1 cellular context compared by ENCODE assay signal in the genomic region with DNA sequence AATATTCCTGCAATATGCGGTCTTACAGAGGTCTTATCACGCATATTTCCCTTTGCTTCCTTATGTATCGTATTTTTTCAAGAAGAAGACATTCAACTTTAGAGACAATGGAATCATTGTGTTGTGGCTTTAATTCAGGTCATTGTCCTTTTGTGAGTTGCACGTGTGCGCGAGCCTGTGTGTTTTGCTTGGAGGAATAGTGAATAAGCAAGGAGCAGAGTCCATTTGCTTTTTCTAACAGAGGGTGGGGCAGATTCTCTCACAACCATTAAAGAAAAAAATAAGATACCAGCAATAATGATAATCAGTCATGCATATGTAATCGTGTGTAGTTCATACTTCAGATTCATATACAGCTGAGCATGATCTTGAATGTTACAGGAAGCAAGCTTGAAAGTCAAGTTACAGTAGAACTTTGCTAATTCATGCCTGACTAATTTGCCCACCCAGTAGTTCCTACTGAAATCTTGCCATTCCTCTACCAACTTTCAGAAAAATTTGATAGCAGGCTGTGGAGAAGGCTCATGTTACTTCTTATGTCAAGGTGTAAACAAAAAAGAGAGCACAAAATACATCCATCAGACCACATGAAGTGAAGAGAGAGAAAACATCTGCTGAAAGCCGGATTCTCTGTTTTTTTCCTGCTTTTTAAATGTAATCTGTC.
TF ChIP-seq lines count a peak whose summit lies in the region.

No MANE protein-coding gene starts in this region.

TF ChIP-seq in IMR-90, 13 proteins besides CTCF, POLR2A, EP300 and RAD21:
- TF ChIP-seq RFX5 (IDR thresholded peaks at IDR 0.05; ENCODE audit: low read depth, low read length): no peak
- no peak for TF ChIP-seq MAZ (IDR thresholded peaks at IDR 0.05; ENCODE audit: borderline replicate concordance, low read depth, low read length)
- TF ChIP-seq, protein P1, sequence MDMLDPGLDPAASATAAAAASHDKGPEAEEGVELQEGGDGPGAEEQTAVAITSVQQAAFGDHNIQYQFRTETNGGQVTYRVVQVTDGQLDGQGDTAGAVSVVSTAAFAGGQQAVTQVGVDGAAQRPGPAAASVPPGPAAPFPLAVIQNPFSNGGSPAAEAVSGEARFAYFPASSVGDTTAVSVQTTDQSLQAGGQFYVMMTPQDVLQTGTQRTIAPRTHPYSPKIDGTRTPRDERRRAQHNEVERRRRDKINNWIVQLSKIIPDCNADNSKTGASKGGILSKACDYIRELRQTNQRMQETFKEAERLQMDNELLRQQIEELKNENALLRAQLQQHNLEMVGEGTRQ (IDR thresholded peaks at IDR 0.05; ENCODE audit: low read depth, low read length): no peak
- no peak for TF ChIP-seq MXI1 (IDR thresholded peaks at IDR 0.05; ENCODE audit: borderline replicate concordance, low read depth, low read length)
- no peak for TF ChIP-seq CHD1 (IDR thresholded peaks at IDR 0.05; ENCODE audit: low read depth, low read length)
- TF ChIP-seq NFE2L2 (IDR thresholded peaks at IDR 0.05; ENCODE audit: low read depth, low read length): no peak
- no peak for TF ChIP-seq SMC3 (IDR thresholded peaks at IDR 0.05; ENCODE audit: low read depth, low read length)
- no peak for TF ChIP-seq RCOR1 (IDR thresholded peaks at IDR 0.05; ENCODE audit: insufficient replicate concordance, low read length)
- TF ChIP-seq BHLHE40 (IDR thresholded peaks at IDR 0.05; ENCODE audit: low read depth, low read length): no peak
- TF ChIP-seq, protein P2, sequence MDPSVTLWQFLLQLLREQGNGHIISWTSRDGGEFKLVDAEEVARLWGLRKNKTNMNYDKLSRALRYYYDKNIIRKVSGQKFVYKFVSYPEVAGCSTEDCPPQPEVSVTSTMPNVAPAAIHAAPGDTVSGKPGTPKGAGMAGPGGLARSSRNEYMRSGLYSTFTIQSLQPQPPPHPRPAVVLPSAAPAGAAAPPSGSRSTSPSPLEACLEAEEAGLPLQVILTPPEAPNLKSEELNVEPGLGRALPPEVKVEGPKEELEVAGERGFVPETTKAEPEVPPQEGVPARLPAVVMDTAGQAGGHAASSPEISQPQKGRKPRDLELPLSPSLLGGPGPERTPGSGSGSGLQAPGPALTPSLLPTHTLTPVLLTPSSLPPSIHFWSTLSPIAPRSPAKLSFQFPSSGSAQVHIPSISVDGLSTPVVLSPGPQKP (IDR thresholded peaks at IDR 0.05; ENCODE audit: borderline replicate concordance, low read depth, low read length): no peak
- TF ChIP-seq CEBPB (IDR thresholded peaks at IDR 0.05; ENCODE audit: low read depth, low read length): no peak
- no peak for TF ChIP-seq FOS (IDR thresholded peaks at IDR 0.05; ENCODE audit: low read depth, low read length)
- TF ChIP-seq MAFK (IDR thresholded peaks at IDR 0.05; ENCODE audit: low read depth, low read length): no peak
